ENCODE assay signal across 1 cellular context in the genomic region with DNA sequence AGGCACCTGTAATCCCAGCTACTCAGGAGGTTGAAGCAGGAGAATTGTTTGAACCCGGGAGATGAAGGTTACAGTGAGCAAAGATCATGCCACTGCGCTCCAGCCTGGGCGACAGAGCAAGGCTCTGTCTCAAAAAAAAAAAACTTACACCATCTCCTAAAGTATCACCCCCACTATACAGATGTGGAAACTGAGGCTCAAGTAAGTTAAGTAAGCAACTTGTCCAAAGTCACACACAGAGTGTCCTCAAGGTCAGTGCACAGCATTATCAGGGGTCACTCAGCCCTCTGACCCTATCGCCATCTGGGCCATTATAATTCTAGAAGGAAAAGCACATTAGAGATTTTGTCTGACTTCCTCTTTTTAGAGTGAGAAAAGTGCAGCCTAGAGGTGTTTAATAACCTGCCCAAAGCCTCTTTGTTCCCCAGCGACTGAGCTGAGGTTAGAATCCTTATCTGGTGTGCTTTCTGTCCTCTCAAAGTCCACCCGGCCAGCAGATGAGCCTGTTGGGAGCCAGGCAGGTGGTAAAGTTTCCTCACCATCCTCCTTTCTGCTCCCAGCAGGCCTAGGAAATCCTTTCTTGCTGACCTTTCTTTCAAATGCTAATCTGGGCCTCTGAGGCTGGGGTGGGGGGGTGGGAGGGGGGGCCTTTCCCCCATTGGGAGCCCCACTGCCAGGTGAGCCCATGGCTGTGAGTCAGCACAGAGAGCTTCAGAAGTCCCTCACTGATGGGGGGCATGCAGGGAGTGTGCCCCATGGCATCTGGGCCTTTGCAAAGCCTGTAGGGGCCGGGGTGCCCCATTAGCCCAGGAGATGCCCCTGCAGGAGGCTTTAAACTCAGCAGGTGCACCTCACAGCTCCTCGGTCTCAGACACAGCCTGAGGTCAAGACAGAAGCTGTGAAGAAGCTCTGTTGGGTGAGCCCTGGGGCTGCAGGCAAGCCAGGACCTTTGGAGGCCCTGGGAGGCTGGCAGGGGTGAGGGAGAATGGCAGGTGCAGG.
TF ChIP-seq lines count a peak whose summit lies in the region.

No MANE protein-coding gene starts in this region.

TF ChIP-seq in GM12878, 131 proteins besides CTCF, POLR2A, EP300 and RAD21 (continued from another document and continues in another):
- TF ChIP-seq, protein P1, sequence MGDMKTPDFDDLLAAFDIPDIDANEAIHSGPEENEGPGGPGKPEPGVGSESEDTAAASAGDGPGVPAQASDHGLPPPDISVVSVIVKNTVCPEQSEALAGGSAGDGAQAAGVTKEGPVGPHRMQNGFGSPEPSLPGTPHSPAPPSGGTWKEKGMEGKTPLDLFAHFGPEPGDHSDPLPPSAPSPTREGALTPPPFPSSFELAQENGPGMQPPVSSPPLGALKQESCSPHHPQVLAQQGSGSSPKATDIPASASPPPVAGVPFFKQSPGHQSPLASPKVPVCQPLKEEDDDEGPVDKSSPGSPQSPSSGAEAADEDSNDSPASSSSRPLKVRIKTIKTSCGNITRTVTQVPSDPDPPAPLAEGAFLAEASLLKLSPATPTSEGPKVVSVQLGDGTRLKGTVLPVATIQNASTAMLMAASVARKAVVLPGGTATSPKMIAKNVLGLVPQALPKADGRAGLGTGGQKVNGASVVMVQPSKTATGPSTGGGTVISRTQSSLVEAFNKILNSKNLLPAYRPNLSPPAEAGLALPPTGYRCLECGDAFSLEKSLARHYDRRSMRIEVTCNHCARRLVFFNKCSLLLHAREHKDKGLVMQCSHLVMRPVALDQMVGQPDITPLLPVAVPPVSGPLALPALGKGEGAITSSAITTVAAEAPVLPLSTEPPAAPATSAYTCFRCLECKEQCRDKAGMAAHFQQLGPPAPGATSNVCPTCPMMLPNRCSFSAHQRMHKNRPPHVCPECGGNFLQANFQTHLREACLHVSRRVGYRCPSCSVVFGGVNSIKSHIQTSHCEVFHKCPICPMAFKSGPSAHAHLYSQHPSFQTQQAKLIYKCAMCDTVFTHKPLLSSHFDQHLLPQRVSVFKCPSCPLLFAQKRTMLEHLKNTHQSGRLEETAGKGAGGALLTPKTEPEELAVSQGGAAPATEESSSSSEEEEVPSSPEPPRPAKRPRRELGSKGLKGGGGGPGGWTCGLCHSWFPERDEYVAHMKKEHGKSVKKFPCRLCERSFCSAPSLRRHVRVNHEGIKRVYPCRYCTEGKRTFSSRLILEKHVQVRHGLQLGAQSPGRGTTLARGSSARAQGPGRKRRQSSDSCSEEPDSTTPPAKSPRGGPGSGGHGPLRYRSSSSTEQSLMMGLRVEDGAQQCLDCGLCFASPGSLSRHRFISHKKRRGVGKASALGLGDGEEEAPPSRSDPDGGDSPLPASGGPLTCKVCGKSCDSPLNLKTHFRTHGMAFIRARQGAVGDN (IDR thresholded peaks at IDR 0.05) = peak; percentile 47; the same call in 1 of the 2 replicates
- no peak for TF ChIP-seq CBFB (IDR thresholded peaks at IDR 0.05; ENCODE audit: low read depth)
- TF ChIP-seq IKZF2 (IDR thresholded peaks at IDR 0.05) = peak; percentile 43 to 50; a peak in 2 of 4 replicates
- no peak for TF ChIP-seq POLR2AphosphoS2 (IDR thresholded peaks at IDR 0.05; ENCODE audit: low read depth, low read length)
- no peak for TF ChIP-seq RELA (IDR thresholded peaks at IDR 0.05; ENCODE audit: borderline replicate concordance, partially characterized antibody)
- TF ChIP-seq ETV6 (conservative IDR thresholded peaks at IDR 0.05 in 1 of 2, IDR thresholded peaks at IDR 0.05 in 1 of 2; ENCODE audit: borderline replicate concordance in 1 of 2, low read depth in 1 of 2) = no peak
- no peak for TF ChIP-seq CUX1 (IDR thresholded peaks at IDR 0.05; ENCODE audit: insufficient replicate concordance, low read depth, low read length)
- TF ChIP-seq CHD2 (IDR thresholded peaks at IDR 0.05; ENCODE audit: borderline replicate concordance, low read depth, low read length) = no peak
- TF ChIP-seq, protein P2, sequence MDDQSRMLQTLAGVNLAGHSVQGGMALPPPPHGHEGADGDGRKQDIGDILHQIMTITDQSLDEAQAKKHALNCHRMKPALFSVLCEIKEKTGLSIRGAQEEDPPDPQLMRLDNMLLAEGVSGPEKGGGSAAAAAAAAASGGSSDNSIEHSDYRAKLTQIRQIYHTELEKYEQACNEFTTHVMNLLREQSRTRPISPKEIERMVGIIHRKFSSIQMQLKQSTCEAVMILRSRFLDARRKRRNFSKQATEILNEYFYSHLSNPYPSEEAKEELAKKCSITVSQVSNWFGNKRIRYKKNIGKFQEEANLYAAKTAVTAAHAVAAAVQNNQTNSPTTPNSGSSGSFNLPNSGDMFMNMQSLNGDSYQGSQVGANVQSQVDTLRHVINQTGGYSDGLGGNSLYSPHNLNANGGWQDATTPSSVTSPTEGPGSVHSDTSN (IDR thresholded peaks at IDR 0.05; ENCODE audit: insufficient replicate concordance, low read depth, low read length) = no peak
- TF ChIP-seq NFYA (IDR thresholded peaks at IDR 0.05; ENCODE audit: borderline replicate concordance, low read depth, low read length) = no peak
- no peak for TF ChIP-seq IRF5 (IDR thresholded peaks at IDR 0.05; ENCODE audit: borderline replicate concordance)
- TF ChIP-seq PKNOX1 (IDR thresholded peaks at IDR 0.05) = no peak
- no peak for TF ChIP-seq GABPA (IDR thresholded peaks at IDR 0.05; ENCODE audit: low read depth)
- TF ChIP-seq HDAC2 (IDR thresholded peaks at IDR 0.05) = no peak
- no peak for TF ChIP-seq CEBPZ (IDR thresholded peaks at IDR 0.05; ENCODE audit: low read depth, low read length)
- peak; percentile 44; the same call in 1 of the 2 replicates for TF ChIP-seq ZNF217 (IDR thresholded peaks at IDR 0.05)
- no peak for TF ChIP-seq POU2F2 (IDR thresholded peaks at IDR 0.05; ENCODE audit: borderline replicate concordance, low read depth, low read length)
- TF ChIP-seq ZNF207 (IDR thresholded peaks at IDR 0.05; ENCODE audit: borderline replicate concordance) = no peak
- no peak for TF ChIP-seq HDAC6 (IDR thresholded peaks at IDR 0.05; ENCODE audit: unreplicated experiment)
- TF ChIP-seq MYB (IDR thresholded peaks at IDR 0.05; ENCODE audit: borderline replicate concordance, low read depth, low read length) = no peak
- TF ChIP-seq E2F8 (IDR thresholded peaks at IDR 0.05; ENCODE audit: low read depth, partially characterized antibody) = no peak
- no peak for TF ChIP-seq IRF4 (IDR thresholded peaks at IDR 0.05; ENCODE audit: low read depth, low read length)
- peak; percentile 31; the same call in 1 of the 2 replicates for TF ChIP-seq NR2C1 (IDR thresholded peaks at IDR 0.05)
- TF ChIP-seq KDM1A (IDR thresholded peaks at IDR 0.05; ENCODE audit: borderline replicate concordance) = no peak
- no peak for TF ChIP-seq CHD4 (IDR thresholded peaks at IDR 0.05)
- TF ChIP-seq YBX1 (IDR thresholded peaks at IDR 0.05) = no peak
- no peak for TF ChIP-seq FOXM1 (IDR thresholded peaks at IDR 0.05; ENCODE audit: low read depth, low read length)
- no peak for TF ChIP-seq TBL1XR1 (IDR thresholded peaks at IDR 0.05; ENCODE audit: low read depth, low read length)
- TF ChIP-seq BHLHE40 (IDR thresholded peaks at IDR 0.05; ENCODE audit: borderline replicate concordance in 1 of 2, low read depth in 2 of 2, low read length in 1 of 2) = no peak
